In the genomic region with DNA sequence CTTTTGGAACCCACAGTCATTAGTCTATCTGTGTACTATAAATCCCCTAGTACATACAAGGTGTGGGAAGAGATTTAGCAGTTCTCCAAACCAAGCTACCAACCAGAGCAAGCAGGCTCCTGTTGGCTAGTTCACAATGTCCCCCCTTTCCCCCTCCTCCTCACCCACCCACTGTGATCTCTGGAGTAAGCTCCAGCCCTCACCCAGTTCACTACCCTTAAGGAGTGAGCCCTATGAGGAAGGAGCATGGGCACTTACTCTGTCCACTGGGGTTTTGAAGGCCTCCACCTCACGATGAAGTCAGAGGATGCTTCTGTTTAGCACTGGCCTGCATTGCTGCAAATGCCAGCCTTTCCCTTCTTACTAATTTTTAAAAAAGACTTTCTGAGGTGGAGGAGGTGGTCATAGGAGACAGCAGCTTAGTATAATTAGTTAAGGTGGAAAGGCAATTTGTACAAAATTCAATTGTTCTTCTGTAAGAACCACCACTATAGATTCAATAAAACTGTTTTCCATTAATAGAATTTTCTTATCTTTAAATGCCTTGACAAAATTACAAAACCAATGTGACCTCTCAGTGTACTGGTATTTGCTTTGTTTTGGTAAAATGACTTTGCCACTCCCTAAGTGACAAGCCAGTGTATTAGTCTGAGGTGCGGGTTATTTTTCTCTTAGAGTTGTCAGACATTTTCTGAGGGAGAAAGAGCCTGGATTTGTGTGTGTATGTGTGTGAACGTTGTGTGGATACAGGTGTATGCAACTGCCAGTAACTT, we compare ENCODE assay signal across 24 cellular contexts.
DNase-seq lines count a peak whose midpoint lies in the region; ATAC-seq, FAIRE-seq and TF ChIP-seq lines count a peak whose summit lies in the region.
"Had no signal": no experiment of that assay in that cellular context is flagged by ENCODE, and none has a peak within 500 bp of the region (broad histone marks: within the 10 kb centered on the region; RNA-seq: fewer than 3 reads in every experiment).

No MANE protein-coding gene starts in this region.

- peaks cover 2% of the 10 kb centered on the region for H3K4me1 Mint-ChIP-seq in activated naive CD4-positive, alpha-beta T cell treated with anti-CD3 and anti-CD28 coated beads, Interleukin-2, amount 10 ng/mL, durations not matched to agents 7 days and 5 days
- peaks cover 8% of the 10 kb centered on the region for H3K4me1 Mint-ChIP-seq in astrocyte (ENCODE audit: low read depth, unreplicated experiment)

- 64 to 72% (median 70%) methylated on average over 3 of the region's 3 CpGs for WGBS in psoas muscle, 3 donors

- H3K79me2 ChIP-seq in astrocyte (ENCODE audit: insufficient read depth, low read length): peaks cover 9% of the 10 kb centered on the region

- H3K4me1 ChIP-seq in astrocyte (ENCODE audit: insufficient read depth, low read length) (peaks cover 6% of the 10 kb centered on the region), left lung (peaks cover 0 to 10% of the 10 kb centered on the region in 2 donors), psoas muscle (peaks cover 18% of the 10 kb centered on the region)
- H3K4me1 ChIP-seq: BLaER1 treated with 17β-estradiol and CSF1 and Interleukin-3, amounts not matched to agents 10 nM and 100 nM had no signal

- H3K27me3 ChIP-seq in astrocyte (ENCODE audit: insufficient read depth, low read length) (no peaks in the 10 kb centered on the region), left lung (no peaks in the 10 kb centered on the region), psoas muscle (ENCODE audit: insufficient read depth in 3 of 3, low read length in 2 of 3) (no peaks in the 10 kb centered on the region)
- H3K27me3 ChIP-seq: BLaER1 treated with 17β-estradiol and CSF1 and Interleukin-3, amounts not matched to agents 10 nM and 100 nM had no signal

- DNase-seq in activated naive CD4-positive, alpha-beta T cell treated with anti-CD3 and anti-CD28 coated beads, Interleukin-2, amount 10 ng/mL, durations not matched to agents 7 days and 5 days: no peak
- no peak for DNase-seq in activated naive CD4-positive, alpha-beta T cell treated with Interleukin-2 at 50 U/mL for 16 hours
- DNase-seq in astrocyte (ENCODE audit: low read depth) (no peak), left lung (no peak), substantia nigra (lab: John Stamatoyannopoulos, UW) (no peak), psoas muscle (no peak), coronary artery (ENCODE audit: low spot score) (no peak), RCC 7860 (ENCODE audit: low spot score) (no peak)
- DNase-seq: 8988T; Caco-2; CD4-positive, alpha-beta memory T cell; DMS 273 treated with DMSO at 0.1 percent for 48 hours; GM23248; HCEC 1CT; IMR-90; NCI-H1105; NCI-H146; NCI-H226; NCI-H748 treated with DMSO at 0.1 percent for 48 hours; SIG-M5 had no signal

- H4K20me1 ChIP-seq in astrocyte (ENCODE audit: insufficient read depth, low read length): peaks cover 31% of the 10 kb centered on the region

- H3K9me3 ChIP-seq in astrocyte (ENCODE audit: insufficient read depth, low read depth, low read length) (no peaks in the 10 kb centered on the region), left lung (peaks cover 0 to 3% of the 10 kb centered on the region in 2 donors), psoas muscle (no peaks in the 10 kb centered on the region)

- peaks cover 12% of the 10 kb centered on the region for H3K36me3 Mint-ChIP-seq in activated naive CD4-positive, alpha-beta T cell treated with anti-CD3 and anti-CD28 coated beads, Interleukin-2, amount 10 ng/mL, durations not matched to agents 7 days and 5 days
- H3K36me3 Mint-ChIP-seq in astrocyte (ENCODE audit: low read depth, unreplicated experiment): peaks cover 24% of the 10 kb centered on the region

- H3K36me3 ChIP-seq in astrocyte (ENCODE audit: insufficient read depth, low read length) (no peaks in the 10 kb centered on the region), left lung (no peaks in the 10 kb centered on the region), psoas muscle (ENCODE audit: insufficient read depth in 1 of 2, low read depth in 1 of 2) (no peaks in the 10 kb centered on the region)

- peaks cover 8% of the 10 kb centered on the region for H3K9me3 Mint-ChIP-seq in activated naive CD4-positive, alpha-beta T cell treated with anti-CD3 and anti-CD28 coated beads, Interleukin-2, amount 10 ng/mL, durations not matched to agents 7 days and 5 days
- H3K9me3 Mint-ChIP-seq in astrocyte (ENCODE audit: unreplicated experiment): peaks cover 14% of the 10 kb centered on the region

- CTCF ChIA-PET in activated naive CD4-positive, alpha-beta T cell treated with anti-CD3 and anti-CD28 coated beads, Interleukin-2, amount 10 ng/mL, durations not matched to agents 7 days and 5 days (lab: Charles Lee): interaction anchor here (0.6 to 1.2 kb wide), 3 partner anchors 11 to 184 kb away, joined by 3 to 5 read pairs (median 3); no protein-coding TSS in a partner anchor

- H3K27ac Mint-ChIP-seq in activated naive CD4-positive, alpha-beta T cell treated with anti-CD3 and anti-CD28 coated beads, Interleukin-2, amount 10 ng/mL, durations not matched to agents 7 days and 5 days: peak overlapping the region; percentile 12
- H3K27ac Mint-ChIP-seq in astrocyte (ENCODE audit: unreplicated experiment): peak overlapping the region; percentile 26

- TF ChIP-seq CTCF in astrocyte (IDR thresholded peaks at IDR 0.05; ENCODE audit: insufficient read depth, low read depth, low read length) (no peak), left lung (IDR thresholded peaks at IDR 0.05) (no peak), psoas muscle (IDR thresholded peaks at IDR 0.05) (no peak), coronary artery (IDR thresholded peaks at IDR 0.05) (no peak)

- no peak overlapping the region for H3K4me3 Mint-ChIP-seq in activated naive CD4-positive, alpha-beta T cell treated with anti-CD3 and anti-CD28 coated beads, Interleukin-2, amount 10 ng/mL, durations not matched to agents 7 days and 5 days
- H3K4me3 Mint-ChIP-seq in astrocyte (ENCODE audit: unreplicated experiment): no peak overlapping the region
- H3K4me3 Mint-ChIP-seq: CD4-positive, alpha-beta memory T cell had no signal

- no peak overlapping the region for H3K9ac ChIP-seq in astrocyte (ENCODE audit: low read length)
- H3K9ac ChIP-seq: BLaER1 treated with 17β-estradiol and CSF1 and Interleukin-3, amounts not matched to agents 10 nM and 100 nM; GM23248; KMS-11 had no signal

- H3K4me3 ChIP-seq in astrocyte (ENCODE audit: insufficient read depth, low read depth, low read length) (no peak overlapping the region), left lung (no peak overlapping the region), psoas muscle (no peak overlapping the region), coronary artery (no peak overlapping the region)
- H3K4me3 ChIP-seq: BLaER1 treated with 17β-estradiol and CSF1 and Interleukin-3, amounts not matched to agents 10 nM and 100 nM; GM23248 had no signal

- no peak overlapping the region for H2AFZ ChIP-seq in astrocyte (ENCODE audit: low read depth, low read length)
- H2AFZ ChIP-seq: GM23248 had no signal

- no peak overlapping the region for H3K4me2 ChIP-seq in astrocyte (ENCODE audit: low read length)
- H3K4me2 ChIP-seq: BLaER1 treated with 17β-estradiol and CSF1 and Interleukin-3, amounts not matched to agents 10 nM and 100 nM; KMS-11 had no signal

- H3K27ac ChIP-seq in astrocyte (ENCODE audit: low read depth, low read length) (no peak overlapping the region), left lung (no peak overlapping the region), substantia nigra (ENCODE audit: low read depth, low read length, poor library complexity, severe bottlenecking) (peak overlapping the region; percentile 50), psoas muscle (no peak overlapping the region), coronary artery (no peak overlapping the region)
- H3K27ac ChIP-seq: BLaER1 treated with 17β-estradiol and CSF1 and Interleukin-3, amounts not matched to agents 10 nM and 100 nM; GM23248; KMS-11 had no signal

- ATAC-seq in left lung (peak; percentile 35), psoas muscle (no peak)

- FAIRE-seq in astrocyte (lab: Jason Lieb, UNC) (no peak), RCC 7860 (lab: Jason Lieb, UNC) (no peak)
- FAIRE-seq: GM12891, HTR-8/SVneo had no signal

- intact Hi-C loops in left lung (cut with DNase I): no loop called here
- intact Hi-C loops in psoas muscle (cut with DNase I): no loop called here

- no peaks in the 10 kb centered on the region for H3K27me3 Mint-ChIP-seq in activated naive CD4-positive, alpha-beta T cell treated with anti-CD3 and anti-CD28 coated beads, Interleukin-2, amount 10 ng/mL, durations not matched to agents 7 days and 5 days
- H3K27me3 Mint-ChIP-seq in astrocyte (ENCODE audit: low read depth, unreplicated experiment): no peaks in the 10 kb centered on the region
- H3K27me3 Mint-ChIP-seq: CD4-positive, alpha-beta memory T cell had no signal
